12 cellular contexts compared by ENCODE assay signal in genomic region chr6:28811873-28812272, GRCh38.
A peak's percentile ranks its signal among the peaks of the same experiment; 100 is the strongest.
DNase-seq lines count a peak whose midpoint lies in the region; ATAC-seq lines count a peak whose summit lies in the region.
"Had no signal": no experiment of that assay in that cellular context is flagged by ENCODE, and none has a peak within 500 bp of the region (broad histone marks: within the 10 kb centered on the region; RNA-seq: fewer than 3 reads in every experiment).

No MANE protein-coding gene starts in this region.

- H3K9ac ChIP-seq in SK-N-MC (ENCODE audit: insufficient read length), result no peak overlapping the region
- H3K9ac ChIP-seq in iPS-15b (ENCODE audit: low read depth, low read length), result no peak overlapping the region

- peaks cover 95% of the 10 kb centered on the region for H3K27me3 ChIP-seq in iPS-15b (ENCODE audit: control insufficient read depth, insufficient read depth, low read length)

- peaks cover 9% of the 10 kb centered on the region for H3K4me1 ChIP-seq in iPS-15b (ENCODE audit: control insufficient read depth, insufficient read depth, low read length)

- no peaks in the 10 kb centered on the region for H3K36me3 ChIP-seq in SK-N-MC (ENCODE audit: insufficient read depth, low read length)
- no peaks in the 10 kb centered on the region for H3K36me3 ChIP-seq in iPS-15b (ENCODE audit: control insufficient read depth, insufficient read depth, low read length)
- H3K36me3 ChIP-seq: esophagus muscularis mucosa had no signal

- in situ Hi-C loops in G401 (cut with HindIII; ENCODE audit: low sequenced_read_pairs), result no loop called here

- no peak overlapping the region for H3K27ac ChIP-seq in SK-N-MC
- H3K27ac ChIP-seq: esophagus muscularis mucosa had no signal

- H3K4me3 ChIP-seq in SK-N-MC, result peak overlapping the region; percentile 92
- peak overlapping the region; percentile 37 for H3K4me3 ChIP-seq in iPS-15b (ENCODE audit: low read depth, low read length)
- H3K4me3 ChIP-seq: esophagus muscularis mucosa had no signal

- ATAC-seq in HG03460 (IDR thresholded peaks at IDR 0.05; ENCODE audit: unreplicated experiment), result no peak
- ATAC-seq: left lobe of liver had no signal

- H3K9me3 ChIP-seq in SK-N-MC (ENCODE audit: low read depth, low read length) (no peaks in the 10 kb centered on the region), iPS-15b (ENCODE audit: control insufficient read depth, insufficient read depth, low read length) (no peaks in the 10 kb centered on the region)
- H3K9me3 ChIP-seq: esophagus muscularis mucosa had no signal

- DNase-seq in NCI-H2171 treated with DMSO at 0.1 percent for 48 hours (lab: John Stamatoyannopoulos, UW) (peak; percentile 21), NCI-H2171 (lab: John Stamatoyannopoulos, UW) (no peak), HT1080 (ENCODE audit: low read depth) (peak; percentile 68), SK-N-MC (ENCODE audit: low read depth, low spot score) (no peak), NCI-H187 treated with DMSO at 0.1 percent for 48 hours (lab: John Stamatoyannopoulos, UW) (no peak), G401 (ENCODE audit: low spot score) (no peak)
- DNase-seq: activated CD4-positive, alpha-beta T cell treated with anti-CD3 and anti-CD28 coated beads for 1 hour; posterior cingulate gyrus had no signal

Comparison
In these comparisons a context has a peak if more than half of its experiments do, and no peak if none do; other contexts are left out.
1. DNase-seq: peak in NCI-H2171 treated with DMSO at 0.1 percent for 48 hours (single experiment) and HT1080 (single experiment); none in NCI-H2171 (single experiment), SK-N-MC (single experiment), NCI-H187 treated with DMSO at 0.1 percent for 48 hours (single experiment) and G401 (single experiment).